18 cellular contexts compared by ENCODE assay signal in genomic region chr12:65454115-65454823, GRCh38.
DNase-seq lines count a peak whose midpoint lies in the region; ATAC-seq, FAIRE-seq and TF ChIP-seq lines count a peak whose summit lies in the region.
"Had no signal": no experiment of that assay in that cellular context is flagged by ENCODE, and none has a peak within 500 bp of the region (broad histone marks: within the 10 kb centered on the region; RNA-seq: fewer than 3 reads in every experiment).

No MANE protein-coding gene starts in this region.

- H3K9me3 ChIP-seq in HEK293 (ENCODE audit: control insufficient read depth, insufficient read depth, low read depth, low read length) (no peaks in the 10 kb centered on the region), GM12878 (replicated peaks; ENCODE audit: control insufficient read depth, insufficient read depth, low read length) (no peaks in the 10 kb centered on the region), heart left ventricle (peaks cover 0 to 6% (median 0%) of the 10 kb centered on the region in 12 donors)
- H3K9me3 ChIP-seq: BLaER1, HAP-1 had no signal

- H3K27ac ChIP-seq in HEK293 (ENCODE audit: extremely low read depth, low read depth, low read length) (no peak overlapping the region), GM12878 (ENCODE audit: control insufficient read depth, insufficient read depth) (no peak overlapping the region), heart left ventricle (no peak overlapping the region)
- H3K27ac ChIP-seq: BLaER1, GM23248 had no signal

- peak; percentile 18 for FAIRE-seq in GM12878 (lab: Jason Lieb, UNC)
- FAIRE-seq: A204.1 had no signal

- no peak for TF ChIP-seq EP300 in GM12878 (IDR thresholded peaks at IDR 0.05; ENCODE audit: borderline replicate concordance in 1 of 2, control insufficient read depth in 1 of 2, low read depth in 2 of 2, low read length in 2 of 2)

- H2AFZ ChIP-seq in GM12878 (ENCODE audit: control insufficient read depth, low read depth, low read length) = no peak overlapping the region
- H2AFZ ChIP-seq: GM23248 had no signal

- intact Hi-C loops in GM12878 (cut with micrococcal nuclease; ENCODE audit: unreplicated experiment) = no loop called here
- intact Hi-C loops in heart left ventricle (cut with DNase I) = no loop called here

- DNase-seq in OCI-M1 (lab: John Stamatoyannopoulos, UW) = peak; percentile 1
- DNase-seq in GM12878 (ENCODE audit: low read depth, low spot score) = no peak
- no peak for DNase-seq in heart left ventricle
- no peak for DNase-seq in KG1 (lab: John Stamatoyannopoulos, UW)
- DNase-seq: AML-193; Calu3; CD8-positive, alpha-beta T cell; DMS79 treated with DMSO at 0.1 percent for 48 hours; GF-D8; GM23248; HFFc6; KBM-7 had no signal

- H3K4me1 ChIP-seq in HEK293 (ENCODE audit: control insufficient read depth, insufficient read depth, low read length) (0 out of 2 replicates have a peak, but pooled peaks cover 3% of the 10 kb centered on the region), GM12878 (ENCODE audit: control insufficient read depth, insufficient read depth, low read length) (no peaks in the 10 kb centered on the region), heart left ventricle (peaks cover 0 to 20% (median 9%) of the 10 kb centered on the region in 12 donors)
- H3K4me1 ChIP-seq: BLaER1 had no signal

- TF ChIP-seq CTCF in HEK293 (tag by site-specific recombination; IDR thresholded peaks at IDR 0.05) (no peak), GM12878 (IDR thresholded peaks at IDR 0.05 in 2 of 3, conservative IDR thresholded peaks at IDR 0.05 in 1 of 3; ENCODE audit: control insufficient read depth in 2 of 3, extremely low read depth in 1 of 3, insufficient read depth in 1 of 3, low read depth in 3 of 3, low read length in 3 of 3) (no peak), heart left ventricle (IDR thresholded peaks at IDR 0.05) (no peak)

- no peaks in the 10 kb centered on the region for H4K20me1 ChIP-seq in GM12878 (ENCODE audit: control insufficient read depth, insufficient read depth)
- H4K20me1 ChIP-seq: BLaER1 had no signal

- H3K4me3 ChIP-seq in HEK293 (ENCODE audit: low read depth, low read length) = no peak overlapping the region
- H3K4me3 ChIP-seq in GM12878 = no peak overlapping the region
- no peak overlapping the region for H3K4me3 ChIP-seq in heart left ventricle
- H3K4me3 ChIP-seq: BLaER1, GM23248, HAP-1 had no signal

- whole genome bisulfite sequencing in GM12878 (ENCODE audit: insufficient coverage, insufficient replicate concordance, low lambda C conversion rate, missing lambda C conversion rate) = 0% methylated on average over 1 of the region's 1 CpG
- 89 to 100% (median 96%) methylated on average over 1 of the region's 1 CpG for WGBS in heart left ventricle, 4 donors

- no TSS peak for BruUV-seq in GM12878 (replicated peaks; lab: Mats Ljungman, UMichigan)

- POLR2A ChIA-PET in HEK293 (lab: Yijun Ruan, JAX) = no interaction called here
- POLR2A ChIA-PET in GM12878 (lab: Charles Lee) = no interaction called here

- SMC1A ChIA-PET in GM12878 (lab: Charles Lee; ENCODE audit: uncharacterized antibody, unreplicated experiment) = no interaction called here

- no peak overlapping the region for H3K4me2 ChIP-seq in GM12878 (ENCODE audit: control insufficient read depth, insufficient read depth)
- H3K4me2 ChIP-seq: BLaER1 had no signal

- H3K9ac ChIP-seq in GM12878 (ENCODE audit: control insufficient read depth, insufficient read depth, low read length) = no peak overlapping the region
- H3K9ac ChIP-seq: BLaER1, GM23248 had no signal

- CTCF ChIA-PET in HEK293 (lab: Yijun Ruan, JAX) = no interaction called here
- CTCF ChIA-PET in GM12878 (lab: Yijun Ruan, JAX) = no interaction called here

- H3K27me3 ChIP-seq in GM12878 (replicated peaks in 1 of 2; ENCODE audit: control insufficient read depth in 2 of 2, insufficient read depth in 2 of 2, low read length in 1 of 2) (no peaks in the 10 kb centered on the region), heart left ventricle (no peaks in the 10 kb centered on the region)
- H3K27me3 ChIP-seq: BLaER1 had no signal

- TF ChIP-seq POLR2A in GM12878 (IDR thresholded peaks at IDR 0.05; ENCODE audit: low read depth, low read length) (no peak), heart left ventricle (IDR thresholded peaks at IDR 0.05) (no peak)

- TF ChIP-seq RAD21 in GM12878 (IDR thresholded peaks at IDR 0.05; ENCODE audit: insufficient read depth, low read depth, low read length) = no peak

- RAD21 ChIA-PET in GM12878 (lab: Charles Lee; ENCODE audit: unreplicated experiment) = no interaction called here

- no peak for ATAC-seq in GM12878
- ATAC-seq in GM21390 (IDR thresholded peaks at IDR 0.05; ENCODE audit: unreplicated experiment) = no peak
- no peak for ATAC-seq in heart left ventricle
- ATAC-seq: CD8-positive, alpha-beta T cell; HepG2 had no signal

- H3K79me2 ChIP-seq in GM12878 (ENCODE audit: control insufficient read depth, insufficient read depth, low read length) = no peaks in the 10 kb centered on the region

- in situ Hi-C loops in GM12878 (cut with MboI) = no loop called here

- no peaks in the 10 kb centered on the region for H3K36me3 ChIP-seq in HEK293 (ENCODE audit: control insufficient read depth in 2 of 2, insufficient read depth in 1 of 2, low read length in 2 of 2)
- no peaks in the 10 kb centered on the region for H3K36me3 ChIP-seq in GM12878 (ENCODE audit: control insufficient read depth in 2 of 2, insufficient read depth in 2 of 2, low read length in 1 of 2)
- H3K36me3 ChIP-seq in heart left ventricle = peaks cover 0 to 65% (median 19%) of the 10 kb centered on the region in 9 donors
- H3K36me3 ChIP-seq: BLaER1, HAP-1 had no signal

TF ChIP-seq in HEK293, 187 proteins besides CTCF, POLR2A, EP300 and RAD21 (continues in another document):
- TF ChIP-seq ZNF404 (tag by site-specific recombination; IDR thresholded peaks at IDR 0.05) (peak; percentile 70; the same call in 1 of the 2 replicates), ZNF362 (tag by site-specific recombination; IDR thresholded peaks at IDR 0.05) (no peak), ZNF24 (tag by site-specific recombination; IDR thresholded peaks at IDR 0.05) (no peak), ZNF558 (tag by site-specific recombination; IDR thresholded peaks at IDR 0.05) (0 out of 2 replicates have a peak, but pooled peaks have one; percentile 51), ZNF211 (tag by site-specific recombination; IDR thresholded peaks at IDR 0.05; ENCODE audit: low read depth) (peak; percentile 23; the same call in 1 of the 2 replicates), ZNF10 (tag by site-specific recombination; IDR thresholded peaks at IDR 0.05) (no peak), ZNF138 (tag by site-specific recombination; IDR thresholded peaks at IDR 0.05; ENCODE audit: borderline replicate concordance) (0 out of 2 replicates have a peak, but pooled peaks have one; percentile 32), KLF7 (tag by site-specific recombination; IDR thresholded peaks at IDR 0.05; ENCODE audit: borderline replicate concordance) (no peak)

TF ChIP-seq in GM12878, 131 proteins besides CTCF, POLR2A, EP300 and RAD21 (continues in another document):
- no peak for TF ChIP-seq PAX5 (IDR thresholded peaks at IDR 0.05; ENCODE audit: borderline replicate concordance, low read depth, low read length)
- no peak for TF ChIP-seq PBX3 (IDR thresholded peaks at IDR 0.05; ENCODE audit: insufficient replicate concordance, low read depth, low read length)
- no peak for TF ChIP-seq TCF3 (IDR thresholded peaks at IDR 0.05; ENCODE audit: borderline replicate concordance, insufficient read depth, low read depth, low read length)
- TF ChIP-seq MEF2B (IDR thresholded peaks at IDR 0.05; ENCODE audit: partially characterized antibody, poor library complexity, severe bottlenecking) = no peak
- no peak for TF ChIP-seq NFIC (IDR thresholded peaks at IDR 0.05; ENCODE audit: low read depth, low read length)
- no peak for TF ChIP-seq SKIL (IDR thresholded peaks at IDR 0.05; ENCODE audit: low read depth, poor library complexity, severe bottlenecking)
- no peak for TF ChIP-seq USF2 (IDR thresholded peaks at IDR 0.05; ENCODE audit: borderline replicate concordance, low read depth, low read length)

Comparison
In these comparisons a context has a peak if more than half of its experiments do, and no peak if none do; other contexts are left out.
1. Of the 9 proteins assayed by ChIP-seq in both HEK293 and GM12878: peak only in HEK293: REST and ZBTB11; only in GM12878: none; in both: none; in neither: 7.